ENCODE assay signal across 8 cellular contexts in the genomic region with DNA sequence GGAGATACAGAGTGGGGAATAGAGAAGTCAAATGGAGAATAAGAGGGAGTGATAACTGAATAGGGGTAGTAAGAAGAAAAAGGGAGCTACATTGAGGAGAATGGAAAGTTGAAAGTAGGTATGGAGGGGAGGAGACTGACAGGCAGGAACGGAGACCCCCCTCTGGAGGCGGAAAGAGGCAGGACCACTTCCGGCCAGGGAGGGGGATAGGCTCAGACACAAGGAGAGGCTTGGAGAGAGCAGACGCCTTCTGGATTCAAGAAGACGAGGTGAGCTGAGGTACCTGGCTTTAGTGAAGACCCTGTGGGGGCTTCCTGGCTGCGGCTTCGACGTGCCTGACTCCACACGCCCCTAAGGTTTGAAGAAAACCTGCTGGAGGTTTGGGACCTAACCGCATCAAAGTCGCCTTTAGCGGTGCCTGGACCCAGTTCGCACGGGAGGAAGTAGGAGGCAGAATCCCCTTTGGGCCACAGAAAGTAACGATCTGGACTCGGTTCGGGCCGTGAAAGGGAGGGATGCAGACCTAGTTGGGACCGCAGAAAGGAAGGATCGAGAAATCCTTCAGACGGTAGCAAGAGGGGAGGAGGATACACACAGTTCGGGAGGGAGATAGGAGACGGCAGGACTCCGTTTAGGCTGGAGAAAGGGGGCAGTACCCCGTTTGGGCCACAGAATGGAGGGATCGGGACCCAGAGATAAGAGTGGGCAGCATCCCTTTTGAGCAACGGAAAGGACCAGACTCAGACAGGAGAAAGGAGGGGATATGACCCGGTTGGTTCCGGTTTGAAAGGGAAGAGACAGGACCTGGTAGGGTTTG. TPM values are rescaled to one million over a fixed set of nuclear protein-coding genes. Genes with fewer than 3 reads are reported as not detected.
DNase-seq lines count a peak whose midpoint lies in the region; ATAC-seq and TF ChIP-seq lines count a peak whose summit lies in the region.

A gene with protein sequence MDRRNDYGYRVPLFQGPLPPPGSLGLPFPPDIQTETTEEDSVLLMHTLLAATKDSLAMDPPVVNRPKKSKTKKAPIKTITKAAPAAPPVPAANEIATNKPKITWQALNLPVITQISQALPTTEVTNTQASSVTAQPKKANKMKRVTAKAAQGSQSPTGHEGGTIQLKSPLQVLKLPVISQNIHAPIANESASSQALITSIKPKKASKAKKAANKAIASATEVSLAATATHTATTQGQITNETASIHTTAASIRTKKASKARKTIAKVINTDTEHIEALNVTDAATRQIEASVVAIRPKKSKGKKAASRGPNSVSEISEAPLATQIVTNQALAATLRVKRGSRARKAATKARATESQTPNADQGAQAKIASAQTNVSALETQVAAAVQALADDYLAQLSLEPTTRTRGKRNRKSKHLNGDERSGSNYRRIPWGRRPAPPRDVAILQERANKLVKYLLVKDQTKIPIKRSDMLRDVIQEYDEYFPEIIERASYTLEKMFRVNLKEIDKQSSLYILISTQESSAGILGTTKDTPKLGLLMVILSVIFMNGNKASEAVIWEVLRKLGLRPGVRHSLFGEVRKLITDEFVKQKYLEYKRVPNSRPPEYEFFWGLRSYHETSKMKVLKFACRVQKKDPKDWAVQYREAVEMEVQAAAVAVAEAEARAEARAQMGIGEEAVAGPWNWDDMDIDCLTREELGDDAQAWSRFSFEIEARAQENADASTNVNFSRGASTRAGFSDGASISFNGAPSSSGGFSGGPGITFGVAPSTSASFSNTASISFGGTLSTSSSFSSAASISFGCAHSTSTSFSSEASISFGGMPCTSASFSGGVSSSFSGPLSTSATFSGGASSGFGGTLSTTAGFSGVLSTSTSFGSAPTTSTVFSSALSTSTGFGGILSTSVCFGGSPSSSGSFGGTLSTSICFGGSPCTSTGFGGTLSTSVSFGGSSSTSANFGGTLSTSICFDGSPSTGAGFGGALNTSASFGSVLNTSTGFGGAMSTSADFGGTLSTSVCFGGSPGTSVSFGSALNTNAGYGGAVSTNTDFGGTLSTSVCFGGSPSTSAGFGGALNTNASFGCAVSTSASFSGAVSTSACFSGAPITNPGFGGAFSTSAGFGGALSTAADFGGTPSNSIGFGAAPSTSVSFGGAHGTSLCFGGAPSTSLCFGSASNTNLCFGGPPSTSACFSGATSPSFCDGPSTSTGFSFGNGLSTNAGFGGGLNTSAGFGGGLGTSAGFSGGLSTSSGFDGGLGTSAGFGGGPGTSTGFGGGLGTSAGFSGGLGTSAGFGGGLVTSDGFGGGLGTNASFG (N-terminal part only) (plus strand): TSS at position 215 of the 817 bp plus-strand sequence. CDS start 1,423 bp downstream, outside the sequence.

- no peaks in the 10 kb centered on the region for H3K4me1 ChIP-seq in ACC112 (ENCODE audit: control insufficient read depth, insufficient read depth, low read length, unreplicated experiment)
- H3K4me1 ChIP-seq in testis: no peaks in the 10 kb centered on the region

- peaks cover 2% of the 10 kb centered on the region for H3K9me3 Mint-ChIP-seq in memory B cell

- H3K27ac ChIP-seq in ACC112 (ENCODE audit: low read depth, low read length) (no peak within 1 kb of the TSS), cingulate gyrus (ENCODE audit: low read depth, low read length) (peak within 1 kb of the TSS; percentile 20), testis (peak within 1 kb of the TSS in 1 of 2 donors; percentile 24)

- H2AFZ ChIP-seq in ACC112 (ENCODE audit: low read length, unreplicated experiment): peak within 1 kb of the TSS; percentile 91

- H3K4me3 ChIP-seq in ACC112 (ENCODE audit: low read depth, low read length): peak within 1 kb of the TSS; percentile 89
- H3K4me3 ChIP-seq in testis: peak within 1 kb of the TSS; percentile 49 to 62

- H3K27me3 ChIP-seq in ACC112 (ENCODE audit: insufficient read depth, low read length) (no peaks in the 10 kb centered on the region; the same call in 1 of the 2 replicates), testis (no peaks in the 10 kb centered on the region)

- intact Hi-C loops in testis (cut with DNase I; ENCODE audit: low total_unique reads): no loop called here

- peak; percentile 25 for ATAC-seq in GM19351 (IDR thresholded peaks at IDR 0.05; ENCODE audit: unreplicated experiment)
- ATAC-seq in memory B cell (ENCODE audit: low read depth): no peak
- no peak for ATAC-seq in HG03469 (IDR thresholded peaks at IDR 0.05; ENCODE audit: unreplicated experiment)

- H3K27ac Mint-ChIP-seq in memory B cell: peak within 1 kb of the TSS; percentile 86

- TF ChIP-seq POLR2A in testis (IDR thresholded peaks at IDR 0.05): no peak

- TF ChIP-seq CTCF in testis (IDR thresholded peaks at IDR 0.05): no peak

- H3K9me3 ChIP-seq in testis: no peaks in the 10 kb centered on the region

- no peaks in the 10 kb centered on the region for H3K79me2 ChIP-seq in ACC112 (ENCODE audit: control insufficient read depth, insufficient read depth, low read length, unreplicated experiment)

- H3K4me1 Mint-ChIP-seq in memory B cell: peaks cover 18% of the 10 kb centered on the region

- whole genome bisulfite sequencing in testis, 2 donors: 0 to 2% methylated on average over 24 to 26 of the region's 29 CpGs

- no peaks in the 10 kb centered on the region for H3K36me3 ChIP-seq in ACC112 (ENCODE audit: insufficient read depth, low read length)
- H3K36me3 ChIP-seq in testis (ENCODE audit: low read depth, missing control alignments): no peaks in the 10 kb centered on the region

- peak within 1 kb of the TSS; percentile 94 for H3K4me3 Mint-ChIP-seq in memory B cell

- peaks cover 5% of the 10 kb centered on the region for H3K27me3 Mint-ChIP-seq in memory B cell

- DNase-seq in NCI-H526 treated with DMSO at 0.1 percent for 48 hours (lab: John Stamatoyannopoulos, UW): peak; percentile 4
- no peak for DNase-seq in memory B cell (ENCODE audit: low spot score in 2 of 2)
- DNase-seq in testis: peak; percentile 18
- no peak for DNase-seq in amniotic stem cell (lab: John Stamatoyannopoulos, UW)

- no peaks in the 10 kb centered on the region for H3K36me3 Mint-ChIP-seq in memory B cell

RNA-seq across cellular contexts. Expression of the gene that starts here (rescaled TPM):
- total RNA-seq in testis: 10 to 100 TPM; 15.4 to 31.2 TPM
- polyA plus RNA-seq in testis (ENCODE audit: insufficient read depth, low read depth, low replicate concordance): 11.3 TPM

Comparison
In these comparisons a context has a peak if more than half of its experiments do, and no peak if none do; other contexts are left out.
1. DNase-seq: peak in NCI-H526 treated with DMSO at 0.1 percent for 48 hours (single experiment) and testis (single experiment); none in memory B cell (0 of 2) and amniotic stem cell (single experiment).